ENCODE assay signal across 19 cellular contexts in the genomic region with DNA sequence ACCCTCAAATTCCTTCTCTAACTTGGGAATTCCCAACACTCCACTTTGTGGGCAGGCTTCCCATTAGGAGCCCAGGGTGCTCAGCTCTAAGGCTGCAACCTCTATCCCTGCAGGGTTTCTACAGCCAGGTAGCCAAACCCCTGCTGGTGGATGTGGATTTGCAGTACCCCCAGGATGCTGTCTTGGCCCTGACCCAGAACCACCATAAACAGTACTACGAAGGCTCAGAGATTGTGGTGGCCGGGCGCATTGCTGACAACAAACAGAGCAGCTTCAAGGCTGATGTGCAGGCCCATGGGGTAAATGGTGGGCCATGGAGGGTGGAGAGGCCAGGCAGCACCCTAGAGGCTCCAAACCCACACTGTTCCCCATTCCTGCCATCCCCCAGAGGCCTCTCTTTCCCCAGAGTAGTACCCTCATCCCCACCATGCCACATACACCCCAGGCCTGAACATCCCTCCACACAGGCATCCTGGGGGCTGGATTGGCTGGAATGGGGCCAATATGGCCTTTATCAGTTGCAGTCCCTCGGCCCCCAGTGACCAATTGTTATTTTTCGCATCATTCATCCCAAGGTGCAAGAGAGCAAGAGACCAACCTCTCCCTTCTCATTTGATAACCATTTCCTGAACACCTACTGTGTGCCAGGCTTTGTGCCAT. TPM values are rescaled to one million over a fixed set of nuclear protein-coding genes. Genes with fewer than 3 reads are reported as not detected.
"Had no signal": no experiment of that assay in that cellular context is flagged by ENCODE, and none has a peak within 500 bp of the region (broad histone marks: within the 10 kb centered on the region; RNA-seq: fewer than 3 reads in every experiment).

No MANE protein-coding gene starts in this region.

- ATAC-seq: activated T-helper 17 cell treated with anti-CD3 and anti-CD28 coated beads, Interleukin-2, amount 50 U/mL, for 72 hours; gastroesophageal sphincter; heart left ventricle; WTC11 had no signal

- H3K27me3 ChIP-seq: breast epithelium had no signal

- H3K36me3 ChIP-seq: breast epithelium, esophagus squamous epithelium, gastroesophageal sphincter, heart left ventricle had no signal

- H3K36me3 Mint-ChIP-seq: activated naive CD8-positive, alpha-beta T cell; WTC11 had no signal

- H3K27ac Mint-ChIP-seq: activated naive CD8-positive, alpha-beta T cell; activated T-cell treated with anti-CD3 and anti-CD28 coated beads, Interleukin-2, amount 50 U/mL, for 24 hours; activated T-helper 17 cell treated with anti-CD3 and anti-CD28 coated beads, Interleukin-2, amount 50 U/mL, for 72 hours; nephron progenitor cell; WTC11 had no signal

- H3K27me3 Mint-ChIP-seq: activated naive CD8-positive, alpha-beta T cell; activated T-helper 17 cell treated with anti-CD3 and anti-CD28 coated beads, Interleukin-2, amount 50 U/mL, for 72 hours had no signal

- H3K4me1 ChIP-seq: breast epithelium, esophagus squamous epithelium, gastroesophageal sphincter, heart left ventricle had no signal

- H3K9me3 ChIP-seq: breast epithelium, esophagus squamous epithelium, gastroesophageal sphincter, heart left ventricle had no signal

- DNase-seq: activated naive CD4-positive, alpha-beta T cell; activated T-cell treated with anti-CD3 and anti-CD28 coated beads, Interleukin-2, amount 50 U/mL, for 24 hours; amniotic stem cell; esophagus squamous epithelium; islet precursor cell; nephron progenitor cell; nucleus accumbens; stimulated activated CD4-positive, alpha-beta T cell treated with anti-CD3 and anti-CD28 coated beads, Interleukin-4, amount 100 ng/mL, for 1 hour; stimulated activated naive CD4-positive, alpha-beta T cell; T1000 had no signal

- H3K4me3 ChIP-seq: breast epithelium, coronary artery, esophagus squamous epithelium, gastroesophageal sphincter, heart left ventricle had no signal

- H3K9me3 Mint-ChIP-seq: activated T-cell treated with anti-CD3 and anti-CD28 coated beads, Interleukin-2, amount 50 U/mL, for 24 hours; activated T-helper 17 cell treated with anti-CD3 and anti-CD28 coated beads, Interleukin-2, amount 50 U/mL, for 72 hours; nephron progenitor cell; WTC11 had no signal

- H3K27ac ChIP-seq: breast epithelium, coronary artery, esophagus squamous epithelium, gastroesophageal sphincter, heart left ventricle had no signal

- H3K4me3 Mint-ChIP-seq: activated naive CD8-positive, alpha-beta T cell; activated T-cell treated with anti-CD3 and anti-CD28 coated beads, Interleukin-2, amount 50 U/mL, for 24 hours; activated T-helper 17 cell treated with anti-CD3 and anti-CD28 coated beads, Interleukin-2, amount 50 U/mL, for 72 hours; nephron progenitor cell; WTC11 had no signal

- H3K4me1 Mint-ChIP-seq: activated T-helper 17 cell treated with anti-CD3 and anti-CD28 coated beads, Interleukin-2, amount 50 U/mL, for 72 hours had no signal

RNA-seq across cellular contexts. Expression of a gene that starts 7.7 kb away (rescaled TPM):
- total RNA-seq: activated T-helper 17 cell treated with anti-CD3 and anti-CD28 coated beads, Interleukin-2, amount 50 U/mL, for 72 hours; esophagus squamous epithelium; gastroesophageal sphincter; T-helper 1 cell treated with Interleukin-12 subunit alpha and Interleukin-12 subunit beta and Interleukin-4 antibody, amounts not matched to agents 30 ng/mL and 1 ng/mL, for 36 hours; ureter had no signal

RNA-seq across cellular contexts. Expression of a gene that starts 9.5 kb away (rescaled TPM):
- total RNA-seq: activated T-helper 17 cell treated with anti-CD3 and anti-CD28 coated beads, Interleukin-2, amount 50 U/mL, for 72 hours; T-helper 1 cell treated with Interleukin-12 subunit alpha and Interleukin-12 subunit beta and Interleukin-4 antibody, amounts not matched to agents 30 ng/mL and 1 ng/mL, for 36 hours had no signal
